Comparison of ENCODE assay signal across 1 cellular context in genomic region chr1:114105401-114105979, GRCh38.
TF ChIP-seq lines count a peak whose summit lies in the region.

No MANE protein-coding gene starts in this region.

TF ChIP-seq in K562, 482 proteins besides CTCF, POLR2A, EP300 and RAD21 (continued from another document):
- no peak for TF ChIP-seq HOMEZ (CRISPR knock-in tag; IDR thresholded peaks at IDR 0.05)
- TF ChIP-seq ZNF511 (CRISPR knock-in tag; IDR thresholded peaks at IDR 0.05) = no peak
- TF ChIP-seq ZNF766 (CRISPR knock-in tag; conservative IDR thresholded peaks at IDR 0.05) = no peak
- TF ChIP-seq FOXJ3 (CRISPR knock-in tag; IDR thresholded peaks at IDR 0.05) = no peak
